Comparison of ENCODE assay signal across 15 cellular contexts in the genomic region with DNA sequence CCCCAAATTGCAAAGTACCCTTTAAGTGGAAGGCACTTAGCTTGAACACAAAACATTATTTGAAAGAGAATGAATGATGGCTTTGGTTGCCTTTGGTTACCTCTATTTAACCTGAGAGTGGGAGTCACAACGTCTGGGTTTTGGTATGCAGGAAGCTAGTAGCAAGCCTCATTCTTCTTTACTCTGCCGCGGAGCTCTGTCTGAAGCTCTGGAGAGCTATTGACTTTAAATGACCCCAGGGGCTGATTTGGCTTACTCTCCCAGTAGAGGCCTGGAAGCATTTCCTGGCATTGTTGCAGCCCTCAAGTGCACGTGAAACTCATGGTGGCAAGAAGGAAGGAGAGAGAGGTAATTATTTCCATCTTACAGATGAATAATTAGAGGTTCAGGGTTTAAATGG.
DNase-seq lines count a peak whose midpoint lies in the region; ATAC-seq and TF ChIP-seq lines count a peak whose summit lies in the region.
"Had no signal": no experiment of that assay in that cellular context is flagged by ENCODE, and none has a peak within 500 bp of the region (broad histone marks: within the 10 kb centered on the region; RNA-seq: fewer than 3 reads in every experiment).

No MANE protein-coding gene starts in this region.

- H3K4me3 ChIP-seq in right atrium auricular region (no peak overlapping the region), fibroblast of the aortic adventitia (ENCODE audit: low read depth, low read length) (no peak overlapping the region), upper lobe of right lung (no peak overlapping the region), A673 (ENCODE audit: low read depth, low read length, poor library complexity, severe bottlenecking) (no peak overlapping the region)
- H3K4me3 ChIP-seq: GM23248, prostate gland had no signal

- no peaks in the 10 kb centered on the region for H3K27me3 ChIP-seq in right atrium auricular region
- H3K27me3 ChIP-seq in upper lobe of right lung, result no peaks in the 10 kb centered on the region
- H3K27me3 ChIP-seq in A673 (replicated peaks; ENCODE audit: insufficient read depth, low read depth, low read length, poor library complexity), result no peaks in the 10 kb centered on the region
- H3K27me3 ChIP-seq: BE2C had no signal

- POLR2A ChIA-PET in A673 (lab: Charles Lee; ENCODE audit: low non-redundant PET), result no interaction called here

- H3K27ac ChIP-seq in right atrium auricular region (no peak overlapping the region), upper lobe of right lung (no peak overlapping the region), A673 (ENCODE audit: low read depth, low read length, poor library complexity, severe bottlenecking) (no peak overlapping the region)
- H3K27ac ChIP-seq: GM23248, prostate gland had no signal

- intact Hi-C loops in left cardiac atrium (cut with DNase I) (no loop called here), upper lobe of right lung (cut with DNase I) (no loop called here), A673 (cut with micrococcal nuclease; ENCODE audit: unreplicated experiment) (no loop called here)

- peak; percentile 7 for DNase-seq in right atrium auricular region (ENCODE audit: low spot score)
- DNase-seq in left cardiac atrium, result no peak
- DNase-seq in RPMI7951 (ENCODE audit: low read depth), result peak; percentile 9
- DNase-seq in fibroblast of the aortic adventitia (ENCODE audit: low read depth), result peak; percentile 1
- no peak for DNase-seq in upper lobe of right lung
- no peak for DNase-seq in A673 (ENCODE audit: low spot score)
- no peak for DNase-seq in pons (ENCODE audit: low spot score)
- DNase-seq: activated CD4-positive, alpha-beta T cell treated with anti-CD3 and anti-CD28 coated beads for 36 hours; activated naive CD4-positive, alpha-beta T cell treated with anti-CD3 and anti-CD28 coated beads, Interleukin-2, amount 50 U/mL, for 16 hours; BE2C; effector memory CD8-positive, alpha-beta T cell; GM23248; substantia nigra had no signal

- CTCF ChIA-PET in A673 (lab: Charles Lee), result no interaction called here

- TF ChIP-seq CTCF in right atrium auricular region (IDR thresholded peaks at IDR 0.05), result no peak
- TF ChIP-seq CTCF in fibroblast of the aortic adventitia (IDR thresholded peaks at IDR 0.05; ENCODE audit: insufficient read depth, low read length), result no peak
- TF ChIP-seq CTCF in upper lobe of right lung (IDR thresholded peaks at IDR 0.05), result no peak
- TF ChIP-seq CTCF in A673 (conservative IDR thresholded peaks at IDR 0.05; ENCODE audit: low read depth, low read length), result no peak

- H3K4me1 ChIP-seq in right atrium auricular region (no peaks in the 10 kb centered on the region), upper lobe of right lung (no peaks in the 10 kb centered on the region), A673 (ENCODE audit: insufficient read depth, low read length, poor library complexity, severe bottlenecking) (no peaks in the 10 kb centered on the region)
- H3K4me1 ChIP-seq: BE2C, prostate gland had no signal

- BruUV-seq in A673 (replicated peaks; lab: Mats Ljungman, UMichigan), result no TSS peak

- no peak for ATAC-seq in left cardiac atrium
- ATAC-seq in upper lobe of right lung, result peak; percentile 56
- no peak for ATAC-seq in GM19023 (IDR thresholded peaks at IDR 0.05; ENCODE audit: unreplicated experiment)
- ATAC-seq: activated CD4-positive, alpha-beta T cell treated with anti-CD3 and anti-CD28 coated beads for 36 hours; effector memory CD8-positive, alpha-beta T cell had no signal

- H3K36me3 ChIP-seq in right atrium auricular region, result no peaks in the 10 kb centered on the region
- H3K36me3 ChIP-seq in upper lobe of right lung, result no peaks in the 10 kb centered on the region
- H3K36me3 ChIP-seq in A673 (ENCODE audit: insufficient read depth, low read length, poor library complexity, severe bottlenecking), result no peaks in the 10 kb centered on the region
- H3K36me3 ChIP-seq: BE2C, prostate gland had no signal

- H3K9me3 ChIP-seq in right atrium auricular region (no peaks in the 10 kb centered on the region), upper lobe of right lung (no peaks in the 10 kb centered on the region), A673 (ENCODE audit: low read depth, low read length, poor library complexity, severe bottlenecking) (no peaks in the 10 kb centered on the region)
- H3K9me3 ChIP-seq: BE2C, prostate gland had no signal

Comparison
In these comparisons a context has a peak if more than half of its experiments do, and no peak if none do; other contexts are left out.
1. DNase-seq: peak in right atrium auricular region (single experiment), RPMI7951 (single experiment) and fibroblast of the aortic adventitia (single experiment); none in left cardiac atrium (single experiment), upper lobe of right lung (single experiment), A673 (single experiment) and pons (single experiment).